Comparison of ENCODE assay signal across 8 cellular contexts in genomic region chr1:172499636-172500141, GRCh38. TPM values are rescaled to one million over a fixed set of nuclear protein-coding genes. Genes with fewer than 3 reads are reported as not detected.
DNase-seq lines count a peak whose midpoint lies in the region; ATAC-seq and TF ChIP-seq lines count a peak whose summit lies in the region.

No MANE protein-coding gene starts in this region.

- H3K4me3 ChIP-seq in CD4-positive, alpha-beta memory T cell (ENCODE audit: low read length in 2 of 2), result no peak overlapping the region

- no peaks in the 10 kb centered on the region for H3K27me3 Mint-ChIP-seq in CD4-positive, alpha-beta memory T cell
- peaks cover 2 to 3% (median 3%) of the 10 kb centered on the region in 3 donors for H3K27me3 Mint-ChIP-seq in immature natural killer cell (ENCODE audit: low read depth in 3 of 3)

- in situ Hi-C loops in GM13977 (cut with MboI; ENCODE audit: low pct_unique_long_range_greater_than_20kb, low sequenced_read_pairs, unreplicated experiment), result no loop called here

- peak overlapping the region; percentile 20 for H3K27ac ChIP-seq in C4-2B
- no peak overlapping the region for H3K27ac ChIP-seq in CD4-positive, alpha-beta memory T cell (ENCODE audit: low read depth, low read length)

- H3K4me3 Mint-ChIP-seq in CD4-positive, alpha-beta memory T cell, result no peak overlapping the region
- H3K4me3 Mint-ChIP-seq in immature natural killer cell, result no peak overlapping the region

- H3K36me3 Mint-ChIP-seq in CD4-positive, alpha-beta memory T cell, result no peaks in the 10 kb centered on the region
- H3K36me3 Mint-ChIP-seq in immature natural killer cell, result no peaks in the 10 kb centered on the region

- no peak for TF ChIP-seq CTCF in C4-2B (conservative IDR thresholded peaks at IDR 0.05)
- TF ChIP-seq CTCF in GM13977 (IDR thresholded peaks at IDR 0.05; ENCODE audit: extremely low read depth, insufficient read depth, missing control alignments), result no peak

- POLR2A ChIA-PET in CD4-positive, alpha-beta memory T cell (lab: Charles Lee; ENCODE audit: partially characterized antibody), result no interaction called here

- intact Hi-C loops in CD4-positive, alpha-beta memory T cell (cut with micrococcal nuclease), result no loop called here

- H3K27me3 ChIP-seq in CD4-positive, alpha-beta memory T cell (ENCODE audit: insufficient read depth, low read length), result no peaks in the 10 kb centered on the region

- H3K9me3 ChIP-seq in CD4-positive, alpha-beta memory T cell (ENCODE audit: control insufficient read depth in 1 of 2, low read length in 2 of 2), result no peaks in the 10 kb centered on the region

- H3K9me3 Mint-ChIP-seq in CD4-positive, alpha-beta memory T cell, result no peaks in the 10 kb centered on the region
- H3K9me3 Mint-ChIP-seq in immature natural killer cell, result peaks cover 0 to 1% (median 0%) of the 10 kb centered on the region in 6 donors

- H3K36me3 ChIP-seq in CD4-positive, alpha-beta memory T cell (ENCODE audit: insufficient read depth, low read length), result no peaks in the 10 kb centered on the region

- no peaks in the 10 kb centered on the region for H3K4me1 Mint-ChIP-seq in CD4-positive, alpha-beta memory T cell
- H3K4me1 Mint-ChIP-seq in immature natural killer cell, result no peaks in the 10 kb centered on the region

- CTCF ChIA-PET in CD4-positive, alpha-beta memory T cell (lab: Charles Lee; ENCODE audit: partially characterized antibody), result no interaction called here

- no peak for ATAC-seq in HG02623 (IDR thresholded peaks at IDR 0.05; ENCODE audit: unreplicated experiment)

- no peak overlapping the region for H3K27ac Mint-ChIP-seq in CD4-positive, alpha-beta memory T cell
- H3K27ac Mint-ChIP-seq in immature natural killer cell, result no peak overlapping the region

- H3K4me1 ChIP-seq in CD4-positive, alpha-beta memory T cell (ENCODE audit: insufficient read depth, low read length), result no peaks in the 10 kb centered on the region

- peak; percentile 10 for DNase-seq in GM03348 (ENCODE audit: low spot score)
- DNase-seq in SW480 (ENCODE audit: low spot score), result peak; percentile 75
- DNase-seq in islet precursor cell, result peak; percentile 94
- DNase-seq in CD4-positive, alpha-beta memory T cell, result no peak
- no peak for DNase-seq in immature natural killer cell
- no peak for DNase-seq in GM13977 (ENCODE audit: low spot score)

RNA-seq across cellular contexts. Expression of gene SUCO, which starts 33.3 kb away (rescaled TPM):
- total RNA-seq in CD4-positive, alpha-beta memory T cell, result 10 to 100 TPM; 71.6 to 74.4 TPM
- polyA plus RNA-seq in CD4-positive, alpha-beta memory T cell, result 10 to 100 TPM; 12.2 to 16.7 TPM
- polyA plus RNA-seq in immature natural killer cell, result 10 to 100 TPM in 1 of 3 donors, 1 to 10 TPM in 2; 7.8 to 14.0 (median 8.2) TPM

RNA-seq across cellular contexts. Expression of gene PIGC, which starts 55.8 kb away (rescaled TPM):
- total RNA-seq in CD4-positive, alpha-beta memory T cell, result 10 to 100 TPM; 48.9 to 49.2 TPM
- polyA plus RNA-seq in CD4-positive, alpha-beta memory T cell, result 100 to 1,000 TPM; 109 to 132 TPM
- 10 to 100 TPM; 77.1 to 90.0 (median 83.4) TPM for polyA plus RNA-seq in immature natural killer cell

Comparison
In these comparisons a context has a peak if more than half of its experiments do, and no peak if none do; other contexts are left out.
1. DNase-seq: peak in GM03348 (single experiment), SW480 (single experiment) and islet precursor cell (single experiment); none in CD4-positive, alpha-beta memory T cell (0 of 5), immature natural killer cell (0 of 3) and GM13977 (single experiment).